ENCODE assay signal across 20 cellular contexts in genomic region chrX:108044554-108045256, GRCh38. TPM values are rescaled to one million over a fixed set of nuclear protein-coding genes. Genes with fewer than 3 reads are reported as not detected.
"Had no signal": no experiment of that assay in that cellular context is flagged by ENCODE, and none has a peak within 500 bp of the region (broad histone marks: within the 10 kb centered on the region; RNA-seq: fewer than 3 reads in every experiment).

Gene VSIG1 (plus strand): TSS chrX:108045065. CDS start chrX:108045131, 66 bp downstream.

- ATAC-seq: activated CD8-positive, alpha-beta T cell treated with anti-CD3 and anti-CD28 coated beads, Interleukin-2, amount 10 ng/mL, durations not matched to agents 7 days and 5 days; activated naive CD4-positive, alpha-beta T cell treated with anti-CD3 and anti-CD28 coated beads, Interleukin-2, amount 50 U/mL, for 72 hours; heart right ventricle had no signal

- H3K27ac Mint-ChIP-seq: activated CD8-positive, alpha-beta T cell treated with anti-CD3 and anti-CD28 coated beads, Interleukin-2, amount 10 ng/mL, durations not matched to agents 7 days and 5 days; brain; dendritic cell treated with granulocyte-macrophage colony-stimulating factor and Interleukin-4, amounts not matched to agents 40 ng/mL and 50 ng/mL, for 4 days; nephron progenitor cell; T-helper 2 cell treated with Interferon-gamma antibody and Interleukin-4, amounts not matched to agents 5 μg/mL and 100 μg/mL, for 36 hours had no signal

- H3K9ac ChIP-seq: parathyroid adenoma had no signal

- H3K36me3 Mint-ChIP-seq: activated naive CD4-positive, alpha-beta T cell treated with anti-CD3 and anti-CD28 coated beads, Interleukin-2, amount 50 U/mL, for 72 hours; brain had no signal

- H3K4me1 Mint-ChIP-seq: nephron progenitor cell had no signal

- H2AFZ ChIP-seq: parathyroid adenoma had no signal

- H3K9me3 ChIP-seq: heart right ventricle had no signal

- H3K36me3 ChIP-seq: heart right ventricle, WERI-Rb-1 had no signal

- H3K27me3 Mint-ChIP-seq: brain; dendritic cell treated with granulocyte-macrophage colony-stimulating factor and Interleukin-4, amounts not matched to agents 40 ng/mL and 50 ng/mL, for 4 days had no signal

- H3K4me3 Mint-ChIP-seq: activated CD8-positive, alpha-beta T cell treated with anti-CD3 and anti-CD28 coated beads, Interleukin-2, amount 10 ng/mL, durations not matched to agents 7 days and 5 days; brain; dendritic cell treated with granulocyte-macrophage colony-stimulating factor and Interleukin-4, amounts not matched to agents 40 ng/mL and 50 ng/mL, for 4 days; nephron progenitor cell; T-helper 2 cell treated with Interferon-gamma antibody and Interleukin-4, amounts not matched to agents 5 μg/mL and 100 μg/mL, for 36 hours had no signal

- H3K4me1 ChIP-seq: heart right ventricle, parathyroid adenoma had no signal

- DNase-seq: activated CD4-positive, alpha-beta T cell treated with anti-CD3 and anti-CD28 coated beads for 1 hour; activated CD4-positive, alpha-beta T cell treated with anti-CD3 and anti-CD28 coated beads, Interleukin-2, amount 50 U/mL, for 1 hour; activated CD8-positive, alpha-beta T cell treated with anti-CD3 and anti-CD28 coated beads, Interleukin-2, amount 10 ng/mL, durations not matched to agents 7 days and 5 days; activated T-cell treated with anti-CD3 and anti-CD28 coated beads, Interleukin-2, amount 50 U/mL, for 1 hour; aorta; effector CD4-positive, alpha-beta T cell; foreskin fibroblast; heart right ventricle; nephron progenitor cell; stimulated activated CD4-positive, alpha-beta T cell treated with anti-CD3 and anti-CD28 coated beads, Interleukin-2, amount 100 ng/mL, for 48 hours; stimulated activated naive CD4-positive, alpha-beta T cell; WERI-Rb-1 had no signal

- H3K9me3 Mint-ChIP-seq: brain; dendritic cell treated with granulocyte-macrophage colony-stimulating factor and Interleukin-4, amounts not matched to agents 40 ng/mL and 50 ng/mL, for 4 days; nephron progenitor cell; T-helper 2 cell treated with Interferon-gamma antibody and Interleukin-4, amounts not matched to agents 5 μg/mL and 100 μg/mL, for 36 hours had no signal

- H3K27ac ChIP-seq: heart right ventricle, parathyroid adenoma, WERI-Rb-1 had no signal

- H3K4me3 ChIP-seq: heart right ventricle, lung had no signal

RNA-seq across cellular contexts. Expression of gene VSIG1, which starts in this region (rescaled TPM):
- total RNA-seq: aorta, cardiac septum, fibroblast of lung had no signal
- polyA plus RNA-seq: aorta had no signal
